In the genomic region with DNA sequence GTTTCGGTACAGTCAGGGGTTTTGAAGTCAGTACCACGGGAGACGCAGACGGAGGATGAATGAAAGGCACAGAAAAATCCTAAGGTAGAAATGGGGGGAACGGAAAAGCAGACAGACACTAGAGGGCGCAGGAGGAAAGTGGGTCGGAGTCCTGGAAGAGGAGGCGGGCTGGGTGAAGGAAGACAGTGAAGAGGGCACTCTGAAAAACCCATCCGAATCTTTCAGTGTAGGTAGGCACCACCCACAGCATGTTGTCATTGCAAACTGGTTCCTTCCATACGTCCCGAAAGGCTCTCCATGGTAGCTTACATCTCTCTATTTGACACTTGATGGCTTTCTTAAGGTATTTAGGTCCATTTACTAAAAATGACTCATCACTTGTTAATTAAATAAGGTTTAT, we compare ENCODE assay signal across 8 cellular contexts. TPM values are rescaled to one million over a fixed set of nuclear protein-coding genes. Genes with fewer than 3 reads are reported as not detected.
DNase-seq lines count a peak whose midpoint lies in the region; ATAC-seq and TF ChIP-seq lines count a peak whose summit lies in the region.

No MANE protein-coding gene starts in this region.

- CTCF ChIA-PET in BJ (lab: Yijun Ruan, JAX): interaction anchor here (0.7 to 5.6 kb wide), 22 partner anchors 10 to 408 kb away, joined by 3 to 166 read pairs (median 8); a partner anchor contains a TSS

- no peaks in the 10 kb centered on the region for H3K36me3 ChIP-seq in BJ (ENCODE audit: control insufficient read depth, insufficient read depth, low read length)

- peak; percentile 91 for TF ChIP-seq CTCF in BJ (IDR thresholded peaks at IDR 0.05; ENCODE audit: insufficient read depth, low read depth, low read length)

- DNase-seq in BJ (ENCODE audit: low read depth): no peak
- DNase-seq in NCI-H748 treated with DMSO at 0.1 percent for 48 hours (lab: John Stamatoyannopoulos, UW): peak; percentile 80
- peak; percentile 42 to 61 for DNase-seq in activated CD4-positive, alpha-beta T cell treated with anti-CD3 and anti-CD28 coated beads, Interleukin-2, amount 50 U/mL, for 24 hours (ENCODE audit: low read depth in 1 of 2, low spot score in 1 of 2)
- DNase-seq in ecto neural progenitor cell (ENCODE audit: low spot score): peak; percentile 71
- peak; percentile 61 for DNase-seq in midbrain (lab: John Stamatoyannopoulos, UW)
- peak; percentile 53 for DNase-seq in stimulated activated CD8-positive, alpha-beta memory T cell treated with anti-CD3 and anti-CD28 coated beads, Interleukin-7, amount 100 ng/mL, for 4 hours (ENCODE audit: low read depth in 2 of 2)

- ATAC-seq in GM19025 (IDR thresholded peaks at IDR 0.05; ENCODE audit: low read depth, unreplicated experiment) (peak; percentile 51), HG03439 (IDR thresholded peaks at IDR 0.05; ENCODE audit: unreplicated experiment) (peak; percentile 62)

- H3K4me3 ChIP-seq in BJ (ENCODE audit: low read depth, low read length): no peak overlapping the region

- POLR2A ChIA-PET in BJ (lab: Charles Lee): no interaction called here

- no peaks in the 10 kb centered on the region; the same call in 1 of the 2 replicates for H3K27me3 ChIP-seq in BJ (ENCODE audit: control insufficient read depth, insufficient read depth, low read length)

RNA-seq across cellular contexts. Expression of a gene that starts 18.5 kb away (rescaled TPM):
- polyA plus RNA-seq in BJ (2011; rRNA removed): 4.5 and 5.1 TPM in 2 replicates
- 17.1 and 21.6 TPM in 2 replicates for polyA minus RNA-seq in BJ (2011; rRNA and poly(A)+ RNA removed)
